ENCODE assay signal across 4 cellular contexts in the genomic region with DNA sequence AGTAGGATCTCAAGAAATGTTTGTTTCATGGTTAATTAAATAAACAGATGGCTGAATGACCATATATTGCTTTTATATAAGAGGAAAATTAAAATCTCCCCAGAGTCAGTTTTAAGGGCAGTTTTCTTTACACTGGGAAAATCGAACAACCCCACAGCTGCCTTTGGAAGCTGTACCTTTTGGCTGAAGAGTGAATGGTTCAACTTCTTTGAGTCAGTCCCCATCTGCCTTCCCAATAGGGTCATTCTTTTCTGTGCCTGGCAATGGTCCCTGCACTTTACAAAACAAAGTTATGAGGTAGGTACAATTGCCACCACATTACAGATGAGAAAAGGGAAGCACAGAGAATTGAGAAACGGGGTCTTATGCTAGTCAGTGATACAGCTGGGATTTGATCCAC. TPM values are rescaled to one million over a fixed set of nuclear protein-coding genes. Genes with fewer than 3 reads are reported as not detected.
"Had no signal": no experiment of that assay in that cellular context is flagged by ENCODE, and none has a peak within 500 bp of the region (broad histone marks: within the 10 kb centered on the region; RNA-seq: fewer than 3 reads in every experiment).

No MANE protein-coding gene starts in this region.

- DNase-seq: GDM1, GF-D8 had no signal

- H3K4me3 ChIP-seq: GM12878 had no signal

RNA-seq across cellular contexts. Expression of gene TSHZ2, which starts 39.5 kb away (rescaled TPM):
- total RNA-seq: G401 had no signal
